ENCODE assay signal across 17 cellular contexts in genomic region chr1:170267317-170267716, GRCh38.
DNase-seq lines count a peak whose midpoint lies in the region; ATAC-seq and TF ChIP-seq lines count a peak whose summit lies in the region.
"Had no signal": no experiment of that assay in that cellular context is flagged by ENCODE, and none has a peak within 500 bp of the region (broad histone marks: within the 10 kb centered on the region; RNA-seq: fewer than 3 reads in every experiment).

No MANE protein-coding gene starts in this region.

- H3K4me3 ChIP-seq in WERI-Rb-1 (ENCODE audit: low read depth, low read length), result no peak overlapping the region
- H3K4me3 ChIP-seq: K562, left lung, SJSA1, smooth muscle cell had no signal

- H3K27me3 Mint-ChIP-seq in stimulated activated naive CD8-positive, alpha-beta T cell treated with anti-CD3 and anti-CD28 coated beads, Interleukin-15, amount 100 ng/mL, for 72 hours, result peaks cover 15% of the 10 kb centered on the region

- DNase-seq in stimulated activated naive CD8-positive, alpha-beta T cell treated with anti-CD3 and anti-CD28 coated beads, Interleukin-15, amount 100 ng/mL, for 72 hours, result no peak
- no peak for DNase-seq in stimulated activated naive CD8-positive, alpha-beta T cell treated with anti-CD3 and anti-CD28 coated beads, Interleukin-15, Interleukin-2, amounts not matched to agents 100 U/mL and 50 U/mL, for 24 hours
- DNase-seq in WERI-Rb-1 (no peak), fibroblast of the conjunctiva (ENCODE audit: low read depth) (peak; percentile 24), NCI-H774 (lab: John Stamatoyannopoulos, UW) (no peak)
- no peak for DNase-seq in activated effector memory CD4-positive, alpha-beta T cell treated with anti-CD3 and anti-CD28 coated beads, Interleukin-2, amount 50 U/mL, for 16 hours
- DNase-seq in effector CD8-positive, alpha-beta T cell (lab: John Stamatoyannopoulos, UW), result no peak
- DNase-seq: activated CD4-positive, alpha-beta memory T cell treated with anti-CD3 and anti-CD28 coated beads for 36 hours; activated T-cell treated with anti-CD3 and anti-CD28 coated beads, Interleukin-2, amount 50 U/mL, for 72 hours; cortex of kidney; hippocampal formation; left lung had no signal

- no peaks in the 10 kb centered on the region for H3K27me3 ChIP-seq in WERI-Rb-1 (ENCODE audit: insufficient read depth, low read depth, severe bottlenecking)
- H3K27me3 ChIP-seq: left lung, SJSA1 had no signal

- peak; percentile 18 for ATAC-seq in stimulated activated naive CD8-positive, alpha-beta T cell treated with anti-CD3 and anti-CD28 coated beads, Interleukin-15, amount 100 ng/mL, for 72 hours
- no peak for ATAC-seq in stimulated activated naive CD8-positive, alpha-beta T cell treated with anti-CD3 and anti-CD28 coated beads, Interleukin-15, Interleukin-2, amounts not matched to agents 100 U/mL and 50 U/mL, for 24 hours
- no peak for ATAC-seq in GM21360 (IDR thresholded peaks at IDR 0.05; ENCODE audit: unreplicated experiment)
- ATAC-seq: activated T-cell treated with anti-CD3 and anti-CD28 coated beads, Interleukin-2, amount 50 U/mL, for 72 hours; K562; left lung; stimulated activated effector memory CD8-positive, alpha-beta T cell treated with anti-CD3 and anti-CD28 coated beads, Interleukin-12 subunit alpha, Interleukin-12 subunit beta, amount 100 ng/mL, for 72 hours had no signal

- H3K9me3 Mint-ChIP-seq in stimulated activated naive CD8-positive, alpha-beta T cell treated with anti-CD3 and anti-CD28 coated beads, Interleukin-15, amount 100 ng/mL, for 72 hours, result no peaks in the 10 kb centered on the region
- H3K9me3 Mint-ChIP-seq: activated CD4-positive, alpha-beta memory T cell treated with anti-CD3 and anti-CD28 coated beads for 36 hours; activated T-cell treated with anti-CD3 and anti-CD28 coated beads, Interleukin-2, amount 50 U/mL, for 72 hours; stimulated activated effector memory CD8-positive, alpha-beta T cell treated with anti-CD3 and anti-CD28 coated beads, Interleukin-12 subunit alpha, Interleukin-12 subunit beta, amount 100 ng/mL, for 72 hours had no signal

- 0 out of 2 replicates have a peak, but pooled peaks have one; percentile 5 for TF ChIP-seq CTCF in WERI-Rb-1 (IDR thresholded peaks at IDR 0.05; ENCODE audit: low read depth, low read length)

- H3K27ac Mint-ChIP-seq in stimulated activated naive CD8-positive, alpha-beta T cell treated with anti-CD3 and anti-CD28 coated beads, Interleukin-15, amount 100 ng/mL, for 72 hours, result no peak overlapping the region
- H3K27ac Mint-ChIP-seq: activated CD4-positive, alpha-beta memory T cell treated with anti-CD3 and anti-CD28 coated beads for 36 hours; activated T-cell treated with anti-CD3 and anti-CD28 coated beads, Interleukin-2, amount 50 U/mL, for 72 hours; stimulated activated effector memory CD8-positive, alpha-beta T cell treated with anti-CD3 and anti-CD28 coated beads, Interleukin-12 subunit alpha, Interleukin-12 subunit beta, amount 100 ng/mL, for 72 hours had no signal

- no peaks in the 10 kb centered on the region for H3K4me1 Mint-ChIP-seq in stimulated activated naive CD8-positive, alpha-beta T cell treated with anti-CD3 and anti-CD28 coated beads, Interleukin-15, amount 100 ng/mL, for 72 hours
- H3K4me1 Mint-ChIP-seq: stimulated activated effector memory CD8-positive, alpha-beta T cell treated with anti-CD3 and anti-CD28 coated beads, Interleukin-12 subunit alpha, Interleukin-12 subunit beta, amount 100 ng/mL, for 72 hours had no signal

- no peaks in the 10 kb centered on the region for H3K9me3 ChIP-seq in WERI-Rb-1 (ENCODE audit: severe bottlenecking)
- H3K9me3 ChIP-seq: left lung, SJSA1 had no signal

- no peak overlapping the region for H3K27ac ChIP-seq in WERI-Rb-1
- H3K27ac ChIP-seq: left lung, SJSA1 had no signal

- no peaks in the 10 kb centered on the region for H3K36me3 ChIP-seq in WERI-Rb-1
- H3K36me3 ChIP-seq: left lung, SJSA1 had no signal

- H3K4me3 Mint-ChIP-seq in stimulated activated naive CD8-positive, alpha-beta T cell treated with anti-CD3 and anti-CD28 coated beads, Interleukin-15, amount 100 ng/mL, for 72 hours, result no peak overlapping the region
- H3K4me3 Mint-ChIP-seq: activated CD4-positive, alpha-beta memory T cell treated with anti-CD3 and anti-CD28 coated beads for 36 hours; activated T-cell treated with anti-CD3 and anti-CD28 coated beads, Interleukin-2, amount 50 U/mL, for 72 hours; stimulated activated effector memory CD8-positive, alpha-beta T cell treated with anti-CD3 and anti-CD28 coated beads, Interleukin-12 subunit alpha, Interleukin-12 subunit beta, amount 100 ng/mL, for 72 hours had no signal
